In genomic region chr13:20149762-20150161, GRCh38 we compare ENCODE assay signal across 24 cellular contexts. TPM values are rescaled to one million over a fixed set of nuclear protein-coding genes. Genes with fewer than 3 reads are reported as not detected.
A peak's percentile ranks its signal among the peaks of the same experiment; 100 is the strongest.
DNase-seq lines count a peak whose midpoint lies in the region; ATAC-seq and TF ChIP-seq lines count a peak whose summit lies in the region.
"Had no signal": no experiment of that assay in that cellular context is flagged by ENCODE, and none has a peak within 500 bp of the region (broad histone marks: within the 10 kb centered on the region; RNA-seq: fewer than 3 reads in every experiment).

No MANE protein-coding gene starts in this region.

- H3K27me3 ChIP-seq in right atrium auricular region (no peaks in the 10 kb centered on the region), cardiac muscle cell (no peaks in the 10 kb centered on the region)
- H3K27me3 ChIP-seq: SJSA1 had no signal

- peak; percentile 32 for ATAC-seq in Right ventricle myocardium inferior
- no peak for ATAC-seq in GM18870 (IDR thresholded peaks at IDR 0.05; ENCODE audit: unreplicated experiment)
- ATAC-seq: K562, PC-3 had no signal

- H3K4me1 ChIP-seq in right atrium auricular region (peaks cover 0 to 21% of the 10 kb centered on the region in 2 donors), cardiac muscle cell (ENCODE audit: low read depth) (peaks cover 74% of the 10 kb centered on the region)
- H3K4me1 ChIP-seq: BLaER1, SJSA1 had no signal

- H3K9me3 ChIP-seq in right atrium auricular region (no peaks in the 10 kb centered on the region), cardiac muscle cell (ENCODE audit: low read depth) (no peaks in the 10 kb centered on the region)
- H3K9me3 ChIP-seq: BLaER1, SJSA1 had no signal

- H3K4me3 ChIP-seq in right atrium auricular region (no peak overlapping the region), cardiac muscle cell (no peak overlapping the region)
- H3K4me3 ChIP-seq: BLaER1, K562, SJSA1 had no signal

- TF ChIP-seq CTCF in right atrium auricular region (IDR thresholded peaks at IDR 0.05) (no peak), cardiac muscle cell (IDR thresholded peaks at IDR 0.05; ENCODE audit: low read depth, low read length) (no peak)

- H3K27ac ChIP-seq in right atrium auricular region (peak overlapping the region in 1 of 2 donors; percentile 28), cardiac muscle cell (peak overlapping the region; percentile 89)
- H3K27ac ChIP-seq: BLaER1, SJSA1 had no signal

- DNase-seq in Right ventricle myocardium inferior (ENCODE audit: missing footprints): no peak
- DNase-seq in right atrium auricular region (ENCODE audit: low spot score): no peak
- DNase-seq in cardiac muscle cell (ENCODE audit: low read depth in 1 of 2, low spot score in 1 of 2): peak in 1 of 2 donors; percentile 46
- DNase-seq in islet precursor cell: peak; percentile 35
- no peak for DNase-seq in stimulated activated naive CD4-positive, alpha-beta T cell (lab: John Stamatoyannopoulos, UW)
- DNase-seq in NCI-H2171 (lab: John Stamatoyannopoulos, UW): no peak
- DNase-seq: CD4-positive, CD25-positive, alpha-beta regulatory T cell; DMS153; DND-41; Kasumi-1; MV-4-11; NCI-H1105 treated with DMSO at 0.1 percent for 48 hours; NCI-H146; NCI-H1930; NCI-H2107; NCI-H446; NCI-H524 treated with DMSO at 0.1 percent for 48 hours; NCI-H774; PC-3 had no signal

- H3K36me3 ChIP-seq in right atrium auricular region (no peaks in the 10 kb centered on the region), cardiac muscle cell (no peaks in the 10 kb centered on the region)
- H3K36me3 ChIP-seq: BLaER1, SJSA1 had no signal

- intact Hi-C loops in Right ventricle myocardium inferior (cut with DNase I): no loop called here

RNA-seq across cellular contexts. Expression of gene GJA3, which starts 11.1 kb away (rescaled TPM):
- total RNA-seq in Right ventricle myocardium inferior (17.9 TPM), right atrium auricular region (1 to 10 TPM; 3.2 to 8.5 TPM), cardiac muscle cell (189 and 201 TPM in 2 replicates)
- polyA plus RNA-seq in cardiac muscle cell: 123 and 136 TPM in 2 replicates
- total RNA-seq: CD4-positive, CD25-positive, alpha-beta regulatory T cell; M059J; SJSA1 had no signal

RNA-seq across cellular contexts. Expression of gene GJB2, which starts 43.0 kb away (rescaled TPM):
- 0.46 TPM for total RNA-seq in Right ventricle myocardium inferior
- under 1 TPM in 1 of 2 donors, not detected in 1; 0.20 TPM for total RNA-seq in right atrium auricular region
- 2.9 and 5.9 TPM in 2 replicates for total RNA-seq in cardiac muscle cell
- polyA plus RNA-seq in cardiac muscle cell: 4.7 and 6.6 TPM in 2 replicates
- total RNA-seq: CD4-positive, CD25-positive, alpha-beta regulatory T cell; K562; SJSA1 had no signal
- polyA plus RNA-seq: CD4-positive, CD25-positive, alpha-beta regulatory T cell; K562 had no signal

Comparison
In these comparisons a context has a peak if more than half of its experiments do, and no peak if none do; other contexts are left out.
1. RNA of gene GJA3, which starts 11.1 kb away (total RNA-seq): 189 to 201 TPM in cardiac muscle cell; 17.9 TPM in Right ventricle myocardium inferior (single experiment) and 3.2 to 8.5 TPM in right atrium auricular region; every median in the first group is over 10 times any median in the second.